19 cellular contexts compared by ENCODE assay signal in the genomic region with DNA sequence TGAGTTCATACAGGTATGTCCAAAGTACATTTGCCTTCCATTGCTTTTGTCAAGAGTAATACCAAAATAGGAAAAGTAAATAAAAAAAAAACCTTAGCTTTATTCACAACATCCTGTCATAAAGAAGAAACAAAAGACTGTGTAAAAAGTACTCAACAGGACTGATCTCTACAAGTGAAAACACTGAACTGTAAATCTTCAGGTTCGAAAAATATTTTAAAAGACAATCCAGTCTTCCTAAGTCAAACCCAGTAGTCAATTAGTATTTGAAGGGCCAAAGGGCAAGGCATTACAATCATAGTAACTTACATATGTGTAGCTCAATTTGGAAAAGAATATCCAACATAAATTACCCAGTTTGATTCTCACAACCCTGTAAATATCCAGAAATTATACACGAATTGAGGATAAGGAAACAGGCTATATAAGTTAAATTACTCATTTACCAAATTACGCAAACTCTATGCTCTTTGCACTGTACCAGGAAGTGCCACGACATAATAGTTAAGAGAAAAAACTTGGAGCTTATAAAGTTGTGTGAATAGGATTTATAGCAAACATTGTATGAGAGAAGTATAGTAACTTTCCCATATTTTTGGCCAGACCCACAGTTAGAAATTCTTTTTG. TPM values are rescaled to one million over a fixed set of nuclear protein-coding genes. Genes with fewer than 3 reads are reported as not detected.
DNase-seq lines count a peak whose midpoint lies in the region; ATAC-seq, FAIRE-seq and TF ChIP-seq lines count a peak whose summit lies in the region.
"Had no signal": no experiment of that assay in that cellular context is flagged by ENCODE, and none has a peak within 500 bp of the region (broad histone marks: within the 10 kb centered on the region; RNA-seq: fewer than 3 reads in every experiment).

No MANE protein-coding gene starts in this region.

- H3K27me3 ChIP-seq in HUES64 (ENCODE audit: insufficient read depth, low read length) (no peaks in the 10 kb centered on the region), body of pancreas (no peaks in the 10 kb centered on the region), stomach (no peaks in the 10 kb centered on the region)
- H3K27me3 ChIP-seq: gastroesophageal sphincter had no signal

- intact Hi-C loops in body of pancreas (cut with DNase I) = no loop called here
- intact Hi-C loops in kidney (cut with DNase I) = no loop called here
- intact Hi-C loops in stomach (cut with DNase I; ENCODE audit: low total_unique reads) = no loop called here

- TF ChIP-seq POLR2A in body of pancreas (IDR thresholded peaks at IDR 0.05) (no peak), stomach (IDR thresholded peaks at IDR 0.05) (no peak)

- H3K27ac Mint-ChIP-seq in activated naive CD8-positive, alpha-beta T cell treated with anti-CD3 and anti-CD28 coated beads for 36 hours = no peak overlapping the region
- H3K27ac Mint-ChIP-seq in immature natural killer cell = no peak overlapping the region
- H3K27ac Mint-ChIP-seq: activated naive CD4-positive, alpha-beta T cell treated with anti-CD3 and anti-CD28 coated beads for 36 hours; activated T-cell treated with anti-CD3 and anti-CD28 coated beads, Interleukin-2, amount 50 U/mL, for 24 hours had no signal

- FAIRE-seq in kidney (lab: Jason Lieb, UNC) = peak; percentile 27
- FAIRE-seq: G401.6, HTR-8/SVneo, urothelium cell line had no signal

- TF ChIP-seq CTCF in body of pancreas (IDR thresholded peaks at IDR 0.05) (no peak), kidney (IDR thresholded peaks at IDR 0.05; ENCODE audit: borderline replicate concordance, extremely low read depth, insufficient read depth) (no peak), stomach (IDR thresholded peaks at IDR 0.05) (no peak)

- ATAC-seq in body of pancreas = peak; percentile 64
- ATAC-seq: gastroesophageal sphincter had no signal

- no peaks in the 10 kb centered on the region for H3K9me3 Mint-ChIP-seq in activated naive CD8-positive, alpha-beta T cell treated with anti-CD3 and anti-CD28 coated beads for 36 hours
- H3K9me3 Mint-ChIP-seq in immature natural killer cell = no peaks in the 10 kb centered on the region
- H3K9me3 Mint-ChIP-seq: activated naive CD4-positive, alpha-beta T cell treated with anti-CD3 and anti-CD28 coated beads for 36 hours; activated T-cell treated with anti-CD3 and anti-CD28 coated beads, Interleukin-2, amount 50 U/mL, for 24 hours had no signal

- no peaks in the 10 kb centered on the region for H3K4me1 Mint-ChIP-seq in activated naive CD8-positive, alpha-beta T cell treated with anti-CD3 and anti-CD28 coated beads for 36 hours
- H3K4me1 Mint-ChIP-seq in immature natural killer cell = no peaks in the 10 kb centered on the region

- H3K36me3 Mint-ChIP-seq in activated naive CD8-positive, alpha-beta T cell treated with anti-CD3 and anti-CD28 coated beads for 36 hours = no peaks in the 10 kb centered on the region
- no peaks in the 10 kb centered on the region for H3K36me3 Mint-ChIP-seq in immature natural killer cell

- H3K4me3 Mint-ChIP-seq in activated naive CD8-positive, alpha-beta T cell treated with anti-CD3 and anti-CD28 coated beads for 36 hours = no peak overlapping the region
- H3K4me3 Mint-ChIP-seq in immature natural killer cell = no peak overlapping the region
- H3K4me3 Mint-ChIP-seq: activated naive CD4-positive, alpha-beta T cell treated with anti-CD3 and anti-CD28 coated beads for 36 hours; activated T-cell treated with anti-CD3 and anti-CD28 coated beads, Interleukin-2, amount 50 U/mL, for 24 hours had no signal

- H3K4me3 ChIP-seq in HUES64 (ENCODE audit: low read length) (no peak overlapping the region), body of pancreas (no peak overlapping the region), kidney (ENCODE audit: low read length in 2 of 2) (no peak overlapping the region), stomach (no peak overlapping the region)
- H3K4me3 ChIP-seq: gastroesophageal sphincter had no signal

- H3K36me3 ChIP-seq in HUES64 (ENCODE audit: insufficient read depth, low read length) (no peaks in the 10 kb centered on the region), body of pancreas (replicated peaks in 1 of 2; ENCODE audit: insufficient read depth in 1 of 2, low read depth in 2 of 2) (no peaks in the 10 kb centered on the region), kidney (ENCODE audit: control insufficient read depth in 1 of 2, insufficient read depth in 2 of 2, low read length in 2 of 2) (no peaks in the 10 kb centered on the region), stomach (no peaks in the 10 kb centered on the region)
- H3K36me3 ChIP-seq: gastroesophageal sphincter had no signal

- WGBS in HUES64 = 57% methylated on average over 1 of the region's 4 CpGs
- WGBS in body of pancreas, 2 donors = 35 to 54% methylated on average over 4 of the region's 4 CpGs
- 33 to 65% (median 37%) methylated on average over 4 of the region's 4 CpGs for WGBS in stomach, 5 donors

- DNase-seq in body of pancreas (no peak), kidney (no peak), stomach (no peak), NCI-H1105 (lab: John Stamatoyannopoulos, UW) (no peak), immature natural killer cell (no peak)
- no peak for DNase-seq in activated naive CD8-positive, alpha-beta T cell treated with anti-CD3 and anti-CD28 coated beads for 36 hours
- DNase-seq: activated CD4-positive, alpha-beta T cell treated with anti-CD3 and anti-CD28 coated beads, Interleukin-2, amount 50 U/mL, for 48 hours; activated naive CD4-positive, alpha-beta T cell treated with anti-CD3 and anti-CD28 coated beads for 36 hours; activated T-cell treated with anti-CD3 and anti-CD28 coated beads, Interleukin-2, amount 50 U/mL, for 24 hours; cortex of kidney; NCI-H1694 treated with DMSO at 0.1 percent for 48 hours; NK-92 treated with Interleukin-12 subunit alpha and Interleukin-12 subunit beta, amount 100 ng/mL, for 24 hours; SW 1271 had no signal

- H3K4me1 ChIP-seq in HUES64 (ENCODE audit: insufficient read depth, low read length) (peaks cover 52% of the 10 kb centered on the region), body of pancreas (peaks cover 48% of the 10 kb centered on the region), kidney (ENCODE audit: control insufficient read depth in 1 of 2, insufficient read depth in 1 of 2, low read depth in 1 of 2, low read length in 2 of 2) (peaks cover 3 to 5% of the 10 kb centered on the region in 2 donors), stomach (peaks cover 13 to 89% (median 56%) of the 10 kb centered on the region in 4 donors)
- H3K4me1 ChIP-seq: parathyroid adenoma had no signal

- TF ChIP-seq EP300 in stomach (IDR thresholded peaks at IDR 0.05) = no peak

- H3K9me3 ChIP-seq in HUES64 (ENCODE audit: insufficient read depth, low read depth, low read length) (no peaks in the 10 kb centered on the region), body of pancreas (no peaks in the 10 kb centered on the region), kidney (ENCODE audit: control insufficient read depth in 1 of 2, low read length in 2 of 2) (no peaks in the 10 kb centered on the region), stomach (no peaks in the 10 kb centered on the region)
- H3K9me3 ChIP-seq: gastroesophageal sphincter had no signal

- peak overlapping the region; percentile 20 for H3K27ac ChIP-seq in HUES64 (ENCODE audit: low read depth, low read length)
- H3K27ac ChIP-seq in body of pancreas = peak overlapping the region in 3 of 4 donors; percentile 5 to 38 (median 26)
- H3K27ac ChIP-seq in kidney (ENCODE audit: low read depth in 2 of 2, low read length in 2 of 2) = peak overlapping the region; percentile 2 to 76
- H3K27ac ChIP-seq in stomach = peak overlapping the region in 4 of 5 donors; percentile 9 to 75 (median 40)
- H3K27ac ChIP-seq: gastroesophageal sphincter, parathyroid adenoma had no signal

- H3K27me3 Mint-ChIP-seq in activated naive CD8-positive, alpha-beta T cell treated with anti-CD3 and anti-CD28 coated beads for 36 hours = no peaks in the 10 kb centered on the region
- peaks cover 0 to 3% (median 2%) of the 10 kb centered on the region in 3 donors for H3K27me3 Mint-ChIP-seq in immature natural killer cell (ENCODE audit: low read depth in 3 of 3)
- H3K27me3 Mint-ChIP-seq: activated T-cell treated with anti-CD3 and anti-CD28 coated beads, Interleukin-2, amount 50 U/mL, for 24 hours had no signal

- no peak overlapping the region for H3K9ac ChIP-seq in HUES64 (ENCODE audit: low read depth, low read length)
- H3K9ac ChIP-seq in kidney (ENCODE audit: low read length in 2 of 2) = no peak overlapping the region
- H3K9ac ChIP-seq: parathyroid adenoma had no signal

RNA-seq across cellular contexts. Expression of a gene that starts 21.2 kb away (rescaled TPM):
- 26.5 TPM for polyA plus RNA-seq in HUES64 (2013, experiment 1 of 2)
- 24.3 TPM for polyA plus RNA-seq in HUES64 (2013, experiment 2 of 2)
- total RNA-seq in body of pancreas (100 to 1,000 TPM in 1 of 2 donors, 10 to 100 TPM in 1; 60.6 to 121 TPM), kidney (72.8 TPM), stomach (100 to 1,000 TPM in 4 of 5 donors, 10 to 100 TPM in 1; 73.2 to 644 (median 172) TPM)
- polyA plus RNA-seq in kidney (ENCODE audit: insufficient read depth, low read depth, low replicate concordance) (9.2 TPM), stomach (10 to 100 TPM in 2 of 3 donors, 1 to 10 TPM in 1; 7.0 to 12.1 (median 10.2) TPM), immature natural killer cell (not detected)
- 10 to 100 TPM; 13.4 to 18.0 TPM for total RNA-seq in activated naive CD8-positive, alpha-beta T cell treated with anti-CD3 and anti-CD28 coated beads for 36 hours
